In the genomic region with DNA sequence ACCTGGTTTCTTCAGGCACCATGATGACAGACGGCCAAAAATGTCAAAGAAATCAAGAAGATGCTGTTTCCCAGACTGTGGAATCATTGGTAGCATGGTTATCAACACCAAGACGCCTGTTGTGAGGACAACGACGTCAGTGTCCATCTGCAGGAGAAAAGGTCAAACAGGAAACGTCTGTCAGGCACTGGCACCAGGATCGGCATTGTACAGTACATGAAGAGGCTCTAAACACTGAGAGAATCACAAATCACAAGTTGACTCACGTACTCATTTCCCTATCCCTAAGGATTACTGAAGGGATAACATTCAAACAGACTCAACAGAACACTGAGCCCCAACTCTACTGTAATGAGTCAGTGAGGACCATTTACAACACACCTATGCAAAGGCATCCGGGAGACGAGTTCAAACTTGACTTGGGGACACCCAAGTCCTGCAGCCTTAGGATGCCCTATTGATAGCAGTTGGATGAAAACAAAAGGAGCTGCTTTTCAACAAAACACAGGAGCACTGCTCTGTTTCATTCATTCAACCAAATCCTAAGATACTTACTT, we compare ENCODE assay signal across 25 cellular contexts. TPM values are rescaled to one million over a fixed set of nuclear protein-coding genes. Genes with fewer than 3 reads are reported as not detected.
"Had no signal": no experiment of that assay in that cellular context is flagged by ENCODE, and none has a peak within 500 bp of the region (broad histone marks: within the 10 kb centered on the region; RNA-seq: fewer than 3 reads in every experiment).

No MANE protein-coding gene starts in this region.

- H3K4me1 ChIP-seq: colonic mucosa, esophagus muscularis mucosa, gastrocnemius medialis, right lobe of liver had no signal

- H3K27ac ChIP-seq: colonic mucosa, esophagus muscularis mucosa, gastrocnemius medialis, right lobe of liver, thoracic aorta had no signal

- ATAC-seq: activated CD8-positive, alpha-beta memory T cell treated with anti-CD3 and anti-CD28 coated beads, Interleukin-2, amount 10 ng/mL, durations not matched to agents 7 days and 5 days; activated CD8-positive, alpha-beta T cell treated with anti-CD3 and anti-CD28 coated beads for 36 hours; activated naive CD8-positive, alpha-beta T cell treated with anti-CD3 and anti-CD28 coated beads, Interleukin-2, amount 50 U/mL, for 24 hours; effector memory CD8-positive, alpha-beta T cell; gastrocnemius medialis; left cardiac atrium; right lobe of liver; stimulated activated naive CD8-positive, alpha-beta T cell treated with anti-CD3 and anti-CD28 coated beads, Interleukin-15, Interleukin-2, amounts not matched to agents 100 U/mL and 50 U/mL, for 24 hours; T-helper 17 cell had no signal

- DNase-seq: activated B cell treated with CpG ODN at 0.5 μM for 24 hours; activated CD4-positive, alpha-beta T cell treated with anti-CD3 and anti-CD28 coated beads, Interleukin-2, amount 50 U/mL, for 1 hour; activated CD8-positive, alpha-beta memory T cell treated with anti-CD3 and anti-CD28 coated beads, Interleukin-2, amount 10 ng/mL, durations not matched to agents 7 days and 5 days; activated CD8-positive, alpha-beta T cell treated with anti-CD3 and anti-CD28 coated beads for 36 hours; activated naive CD8-positive, alpha-beta T cell treated with anti-CD3 and anti-CD28 coated beads, Interleukin-2, amount 50 U/mL, for 24 hours; activated T-cell treated with anti-CD3 and anti-CD28 coated beads, Interleukin-2, amount 50 U/mL, for 48 hours; colonic mucosa; effector memory CD8-positive, alpha-beta T cell; gastrocnemius medialis; glutamatergic neuron; islet precursor cell; left cardiac atrium; right lobe of liver; stimulated activated CD4-positive, alpha-beta T cell treated with anti-CD3 and anti-CD28 coated beads, Interleukin-12 subunit alpha, Interleukin-12 subunit beta, amount 100 ng/mL, for 4 hours; stimulated activated CD4-positive, alpha-beta T cell treated with anti-CD3 and anti-CD28 coated beads, Interleukin-4, amount 100 ng/mL, for 1 hour; stimulated activated naive CD8-positive, alpha-beta T cell treated with anti-CD3 and anti-CD28 coated beads, Interleukin-15, Interleukin-2, amounts not matched to agents 100 U/mL and 50 U/mL, for 24 hours; T-helper 17 cell; T1000; trophoblast cell had no signal

- H3K4me3 ChIP-seq: colonic mucosa, esophagus muscularis mucosa, gastrocnemius medialis, right lobe of liver, thoracic aorta had no signal

- H3K27me3 ChIP-seq: colonic mucosa, esophagus muscularis mucosa, gastrocnemius medialis, right lobe of liver had no signal

- H3K9me3 ChIP-seq: colonic mucosa, esophagus muscularis mucosa, gastrocnemius medialis, right lobe of liver, thoracic aorta had no signal

RNA-seq across cellular contexts. Expression of gene AK8, which starts 45.3 kb away (rescaled TPM):
- total RNA-seq: activated CD8-positive, alpha-beta T cell treated with anti-CD3 and anti-CD28 coated beads for 36 hours; activated T-helper 2 cell treated with anti-CD3 and anti-CD28 coated beads, Interferon-gamma antibody, Interleukin-2, Interleukin-4, amounts not matched to agents 10 μg/mL and 5 μg/mL and 100 μg/mL, durations not matched to agents 14 hours and 24 hours and 36 hours; gastrocnemius medialis had no signal

RNA-seq across cellular contexts. Expression of gene GFI1B, which starts 55.1 kb away (rescaled TPM):
- total RNA-seq: activated CD8-positive, alpha-beta memory T cell treated with anti-CD3 and anti-CD28 coated beads, Interleukin-2, amount 10 ng/mL, durations not matched to agents 7 days and 5 days; activated CD8-positive, alpha-beta T cell treated with anti-CD3 and anti-CD28 coated beads for 36 hours; activated T-helper 2 cell treated with anti-CD3 and anti-CD28 coated beads, Interferon-gamma antibody, Interleukin-2, Interleukin-4, amounts not matched to agents 10 μg/mL and 5 μg/mL and 100 μg/mL, durations not matched to agents 14 hours and 24 hours and 36 hours; gastrocnemius medialis; mesenteric fat pad; osteoblast; posterior vena cava; thoracic aorta had no signal
